Comparison of ENCODE assay signal across 29 cellular contexts in genomic region chr1:67437961-67438360, GRCh38.
"Had no signal": no experiment of that assay in that cellular context is flagged by ENCODE, and none has a peak within 500 bp of the region (broad histone marks: within the 10 kb centered on the region; RNA-seq: fewer than 3 reads in every experiment).

No MANE protein-coding gene starts in this region.

- H3K27me3 Mint-ChIP-seq: activated B cell treated with CpG ODN at 0.5 μM for 24 hours; activated CD4-positive, alpha-beta memory T cell treated with anti-CD3 and anti-CD28 coated beads for 36 hours; activated CD4-positive, alpha-beta T cell treated with anti-CD3 and anti-CD28 coated beads, Interleukin-2, amount 10 ng/mL, durations not matched to agents 24 days and 14 days; activated CD8-positive, alpha-beta memory T cell treated with anti-CD3 and anti-CD28 coated beads, Interleukin-2, amount 10 ng/mL, durations not matched to agents 7 days and 5 days; activated naive CD4-positive, alpha-beta T cell treated with anti-CD3 and anti-CD28 coated beads, Interleukin-2, amount 10 ng/mL, durations not matched to agents 7 days and 5 days; activated T-cell treated with anti-CD3 and anti-CD28 coated beads, Interleukin-2, amount 50 U/mL, for 24 hours; brain had no signal

- H3K27me3 ChIP-seq: ascending aorta, breast epithelium, cardiac muscle cell, colonic mucosa, foreskin keratinocyte, gastrocnemius medialis, heart left ventricle had no signal

- H3K36me3 Mint-ChIP-seq: activated CD4-positive, alpha-beta memory T cell treated with anti-CD3 and anti-CD28 coated beads for 36 hours; activated CD8-positive, alpha-beta memory T cell treated with anti-CD3 and anti-CD28 coated beads, Interleukin-2, amount 10 ng/mL, durations not matched to agents 7 days and 5 days; activated naive CD4-positive, alpha-beta T cell treated with anti-CD3 and anti-CD28 coated beads, Interleukin-2, amount 10 ng/mL, durations not matched to agents 7 days and 5 days; activated naive CD8-positive, alpha-beta T cell treated with anti-CD3 and anti-CD28 coated beads, Interleukin-2, amount 10 ng/mL, durations not matched to agents 7 days and 5 days; brain had no signal

- DNase-seq: activated B cell treated with CpG ODN at 0.5 μM for 24 hours; activated CD4-positive, alpha-beta memory T cell treated with anti-CD3 and anti-CD28 coated beads for 36 hours; activated CD4-positive, alpha-beta T cell treated with anti-CD3 and anti-CD28 coated beads, Interleukin-2, amount 10 ng/mL, durations not matched to agents 24 days and 14 days; activated CD8-positive, alpha-beta memory T cell treated with anti-CD3 and anti-CD28 coated beads, Interleukin-2, amount 10 ng/mL, durations not matched to agents 7 days and 5 days; activated CD8-positive, alpha-beta memory T cell treated with anti-CD3 and anti-CD28 coated beads, Interleukin-2, amount 50 U/mL, for 4 hours; activated CD8-positive, alpha-beta T cell treated with anti-CD3 and anti-CD28 coated beads, Interleukin-2, amount 10 ng/mL, durations not matched to agents 7 days and 5 days; activated gamma-delta T cell; activated naive CD4-positive, alpha-beta T cell; activated naive CD4-positive, alpha-beta T cell treated with anti-CD3 and anti-CD28 coated beads, Interleukin-2, amount 10 ng/mL, durations not matched to agents 7 days and 5 days; activated naive CD8-positive, alpha-beta T cell treated with anti-CD3 and anti-CD28 coated beads, Interleukin-2, amount 10 ng/mL, durations not matched to agents 7 days and 5 days; activated T-cell treated with anti-CD3 and anti-CD28 coated beads, Interleukin-2, amount 50 U/mL, for 24 hours; activated T-cell treated with anti-CD3 and anti-CD28 coated beads, Interleukin-2, amount 50 U/mL, for 72 hours; central memory CD4-positive, alpha-beta T cell; cerebellar nuclear complex; colonic mucosa; effector CD8-positive, alpha-beta T cell; foreskin keratinocyte; gastrocnemius medialis; glutamatergic neuron; heart left ventricle; T-helper 2 cell had no signal

- H3K27ac ChIP-seq: ascending aorta, breast epithelium, cardiac muscle cell, colonic mucosa, foreskin keratinocyte, gastrocnemius medialis, heart left ventricle, VCaP had no signal

- H3K4me3 ChIP-seq: ascending aorta, breast epithelium, cardiac muscle cell, colonic mucosa, gastrocnemius medialis, heart left ventricle had no signal

- ATAC-seq: activated CD4-positive, CD25-positive, alpha-beta regulatory T cell treated with anti-CD3 and anti-CD28 coated beads, Interleukin-2, amount 50 U/mL, for 24 hours; activated CD8-positive, alpha-beta memory T cell treated with anti-CD3 and anti-CD28 coated beads, Interleukin-2, amount 10 ng/mL, durations not matched to agents 7 days and 5 days; activated CD8-positive, alpha-beta T cell treated with anti-CD3 and anti-CD28 coated beads, Interleukin-2, amount 10 ng/mL, durations not matched to agents 7 days and 5 days; activated naive CD4-positive, alpha-beta T cell treated with anti-CD3 and anti-CD28 coated beads, Interleukin-2, amount 50 U/mL, for 72 hours; activated T-cell treated with anti-CD3 and anti-CD28 coated beads, Interleukin-2, amount 50 U/mL, for 72 hours; esophagus mucosa; foreskin keratinocyte; gastrocnemius medialis; heart left ventricle had no signal

- H3K27ac Mint-ChIP-seq: activated B cell treated with CpG ODN at 0.5 μM for 24 hours; activated CD4-positive, alpha-beta memory T cell treated with anti-CD3 and anti-CD28 coated beads for 36 hours; activated CD4-positive, alpha-beta T cell treated with anti-CD3 and anti-CD28 coated beads, Interleukin-2, amount 10 ng/mL, durations not matched to agents 24 days and 14 days; activated CD8-positive, alpha-beta memory T cell treated with anti-CD3 and anti-CD28 coated beads, Interleukin-2, amount 10 ng/mL, durations not matched to agents 7 days and 5 days; activated CD8-positive, alpha-beta T cell treated with anti-CD3 and anti-CD28 coated beads, Interleukin-2, amount 10 ng/mL, durations not matched to agents 7 days and 5 days; activated naive CD4-positive, alpha-beta T cell treated with anti-CD3 and anti-CD28 coated beads, Interleukin-2, amount 10 ng/mL, durations not matched to agents 7 days and 5 days; activated naive CD4-positive, alpha-beta T cell treated with anti-CD3 and anti-CD28 coated beads, Interleukin-2, amount 50 U/mL, for 72 hours; activated naive CD8-positive, alpha-beta T cell treated with anti-CD3 and anti-CD28 coated beads, Interleukin-2, amount 10 ng/mL, durations not matched to agents 7 days and 5 days; activated T-cell treated with anti-CD3 and anti-CD28 coated beads, Interleukin-2, amount 50 U/mL, for 24 hours; activated T-cell treated with anti-CD3 and anti-CD28 coated beads, Interleukin-2, amount 50 U/mL, for 72 hours; brain had no signal

- H3K36me3 ChIP-seq: ascending aorta, breast epithelium, cardiac muscle cell, colonic mucosa, gastrocnemius medialis, heart left ventricle had no signal

- H3K9me3 Mint-ChIP-seq: activated B cell treated with CpG ODN at 0.5 μM for 24 hours; activated CD4-positive, alpha-beta memory T cell treated with anti-CD3 and anti-CD28 coated beads for 36 hours; activated naive CD4-positive, alpha-beta T cell treated with anti-CD3 and anti-CD28 coated beads, Interleukin-2, amount 10 ng/mL, durations not matched to agents 7 days and 5 days; activated naive CD8-positive, alpha-beta T cell treated with anti-CD3 and anti-CD28 coated beads, Interleukin-2, amount 10 ng/mL, durations not matched to agents 7 days and 5 days; activated T-cell treated with anti-CD3 and anti-CD28 coated beads, Interleukin-2, amount 50 U/mL, for 24 hours; activated T-cell treated with anti-CD3 and anti-CD28 coated beads, Interleukin-2, amount 50 U/mL, for 72 hours had no signal

- H3K4me1 ChIP-seq: colonic mucosa had no signal

- H3K9me3 ChIP-seq: ascending aorta, breast epithelium, colonic mucosa, gastrocnemius medialis, heart left ventricle had no signal

- H3K4me3 Mint-ChIP-seq: activated B cell treated with CpG ODN at 0.5 μM for 24 hours; activated CD4-positive, alpha-beta memory T cell treated with anti-CD3 and anti-CD28 coated beads for 36 hours; activated CD4-positive, alpha-beta T cell treated with anti-CD3 and anti-CD28 coated beads, Interleukin-2, amount 10 ng/mL, durations not matched to agents 24 days and 14 days; activated CD8-positive, alpha-beta memory T cell treated with anti-CD3 and anti-CD28 coated beads, Interleukin-2, amount 10 ng/mL, durations not matched to agents 7 days and 5 days; activated CD8-positive, alpha-beta T cell treated with anti-CD3 and anti-CD28 coated beads, Interleukin-2, amount 10 ng/mL, durations not matched to agents 7 days and 5 days; activated naive CD4-positive, alpha-beta T cell treated with anti-CD3 and anti-CD28 coated beads, Interleukin-2, amount 10 ng/mL, durations not matched to agents 7 days and 5 days; activated naive CD8-positive, alpha-beta T cell treated with anti-CD3 and anti-CD28 coated beads, Interleukin-2, amount 10 ng/mL, durations not matched to agents 7 days and 5 days; activated T-cell treated with anti-CD3 and anti-CD28 coated beads, Interleukin-2, amount 50 U/mL, for 24 hours; activated T-cell treated with anti-CD3 and anti-CD28 coated beads, Interleukin-2, amount 50 U/mL, for 72 hours; brain had no signal
